In the genomic region with DNA sequence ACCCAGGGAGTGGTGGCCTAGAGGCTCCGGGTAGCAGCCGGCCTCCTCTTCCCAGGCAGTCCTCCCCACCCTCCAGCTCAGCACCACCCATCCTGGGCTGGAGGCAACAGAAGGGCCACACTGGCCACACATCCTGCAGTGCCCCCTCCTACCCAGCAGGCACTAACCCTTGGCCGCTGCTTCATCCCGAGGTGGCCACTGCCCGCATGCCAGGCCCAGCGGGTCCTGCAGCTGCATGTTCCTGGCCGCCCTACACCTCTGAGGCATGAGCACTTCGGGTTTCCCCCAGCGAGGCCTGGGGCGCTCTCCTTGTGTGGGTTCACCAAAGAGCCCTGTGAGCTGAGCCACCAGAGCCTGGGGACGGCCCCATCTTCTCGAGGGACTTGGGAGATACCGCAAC, we compare ENCODE assay signal across 20 cellular contexts.
A peak's percentile ranks its signal among the peaks of the same experiment; 100 is the strongest.
DNase-seq lines count a peak whose midpoint lies in the region; ATAC-seq and TF ChIP-seq lines count a peak whose summit lies in the region.
"Had no signal": no experiment of that assay in that cellular context is flagged by ENCODE, and none has a peak within 500 bp of the region (broad histone marks: within the 10 kb centered on the region; RNA-seq: fewer than 3 reads in every experiment).

No MANE protein-coding gene starts in this region.

- H2BK120ac ChIP-seq in neuronal stem cell (ENCODE audit: low read depth, low read length) = no peak overlapping the region

- H2BK12ac ChIP-seq in neuronal stem cell (ENCODE audit: low read length) = peak overlapping the region; percentile 27

- H3K27me3 ChIP-seq in Panc1 (ENCODE audit: control insufficient read depth, insufficient read depth, low read length) = no peaks in the 10 kb centered on the region
- no peaks in the 10 kb centered on the region for H3K27me3 ChIP-seq in neuronal stem cell (ENCODE audit: control insufficient read depth in 3 of 3, insufficient read depth in 3 of 3, low read depth in 1 of 3, low read length in 3 of 3)
- H3K27me3 ChIP-seq in stomach smooth muscle (ENCODE audit: control insufficient read depth in 1 of 2, insufficient read depth in 2 of 2, low read length in 2 of 2) = no peaks in the 10 kb centered on the region

- H3K4me1 Mint-ChIP-seq in progenitor cell of endocrine pancreas (ENCODE audit: low read depth) = peaks cover 25% of the 10 kb centered on the region

- no peak overlapping the region for H4K91ac ChIP-seq in neuronal stem cell (ENCODE audit: low read depth, low read length, poor library complexity)

- H3K9ac ChIP-seq in neuronal stem cell (ENCODE audit: low read depth, low read length, poor library complexity) = no peak overlapping the region
- H3K9ac ChIP-seq in stomach smooth muscle (ENCODE audit: low read length in 2 of 2) = no peak overlapping the region

- H3K4me3 ChIP-seq in Panc1 (ENCODE audit: low read depth in 2 of 2, low read length in 2 of 2) (no peak overlapping the region), neuronal stem cell (ENCODE audit: low read length in 2 of 2) (no peak overlapping the region), stomach smooth muscle (ENCODE audit: low read length in 2 of 2) (no peak overlapping the region)
- H3K4me3 ChIP-seq: GM12878 had no signal

- no TSS peak for BruUV-seq in Panc1 (replicated peaks; lab: Mats Ljungman, UMichigan)

- H3K14ac ChIP-seq in neuronal stem cell (ENCODE audit: low read length) = no peak overlapping the region

- peak overlapping the region; percentile 48; the same call in 1 of the 2 replicates for H3K27ac ChIP-seq in Panc1 (ENCODE audit: low read length)
- peak overlapping the region; percentile 21; the same call in 1 of the 2 replicates for H3K27ac ChIP-seq in VCaP
- no peak overlapping the region for H3K27ac ChIP-seq in neuronal stem cell (replicated peaks; ENCODE audit: low read length)
- peak overlapping the region; percentile 18 for H3K27ac ChIP-seq in stomach smooth muscle (ENCODE audit: low read length)

- H2BK15ac ChIP-seq in neuronal stem cell (ENCODE audit: low read length) = no peak overlapping the region

- no peak overlapping the region for H3K4ac ChIP-seq in neuronal stem cell (ENCODE audit: low read length)

- no peaks in the 10 kb centered on the region for H3K36me3 Mint-ChIP-seq in progenitor cell of endocrine pancreas (ENCODE audit: insufficient read depth)
- H3K36me3 Mint-ChIP-seq: CD4-positive, CD25-positive, alpha-beta regulatory T cell; CD8-positive, alpha-beta memory T cell had no signal

- H3K18ac ChIP-seq in neuronal stem cell (ENCODE audit: low read length) = peak overlapping the region; percentile 66

- no peaks in the 10 kb centered on the region for H3K27me3 Mint-ChIP-seq in progenitor cell of endocrine pancreas
- H3K27me3 Mint-ChIP-seq: CD4-positive, CD25-positive, alpha-beta regulatory T cell had no signal

- no peak overlapping the region for H3K4me2 ChIP-seq in neuronal stem cell (ENCODE audit: insufficient read depth, low read length, poor library complexity, severe bottlenecking)

- H2AFZ ChIP-seq in neuronal stem cell (ENCODE audit: low read length) = no peak overlapping the region

- H3K4me1 ChIP-seq in Panc1 (ENCODE audit: control insufficient read depth, insufficient read depth, low read length) (peaks cover 76% of the 10 kb centered on the region), neuronal stem cell (ENCODE audit: control insufficient read depth in 2 of 2, insufficient read depth in 1 of 2, low read depth in 1 of 2, low read length in 2 of 2) (peaks cover 31 to 42% of the 10 kb centered on the region in 2 donors), stomach smooth muscle (ENCODE audit: control insufficient read depth, insufficient read depth, low read length) (peaks cover 75% of the 10 kb centered on the region)

- TF ChIP-seq CTCF in Panc1 (IDR thresholded peaks at IDR 0.05) (no peak), VCaP (conservative IDR thresholded peaks at IDR 0.05) (no peak), progenitor cell of endocrine pancreas (IDR thresholded peaks at IDR 0.05; ENCODE audit: unreplicated experiment) (no peak)

- no peak overlapping the region for H2BK5ac ChIP-seq in neuronal stem cell (ENCODE audit: low read length)

- in situ Hi-C loops in Panc1 (cut with HindIII; ENCODE audit: low pct_unique_long_range_greater_than_20kb, low sequenced_read_pairs) = no loop called here

- H3K4me3 Mint-ChIP-seq in progenitor cell of endocrine pancreas (ENCODE audit: low read depth) = no peak overlapping the region
- H3K4me3 Mint-ChIP-seq: B cell; CD4-positive, CD25-positive, alpha-beta regulatory T cell; CD8-positive, alpha-beta memory T cell; H9; IgD-negative memory B cell had no signal

- CTCF ChIA-PET in Panc1 (lab: Charles Lee) = no interaction called here

- WGBS in neuronal stem cell (ENCODE audit: extremely low coverage in 2 of 2, insufficient read length in 2 of 2, insufficient replicate concordance in 1 of 2), 2 donors = no CpG with 5 or more reads among the region's 13 CpGs

- H3K9me3 Mint-ChIP-seq in progenitor cell of endocrine pancreas (ENCODE audit: low read depth) = no peaks in the 10 kb centered on the region
- H3K9me3 Mint-ChIP-seq: CD4-positive, CD25-positive, alpha-beta regulatory T cell; CD8-positive, alpha-beta memory T cell; H9; IgD-negative memory B cell had no signal

- H3K79me1 ChIP-seq in neuronal stem cell (ENCODE audit: low read depth, low read length) = peaks cover 16% of the 10 kb centered on the region

- no peak overlapping the region for H3K27ac Mint-ChIP-seq in progenitor cell of endocrine pancreas
- H3K27ac Mint-ChIP-seq: B cell, IgD-negative memory B cell had no signal

- no peak overlapping the region for H4K8ac ChIP-seq in neuronal stem cell (ENCODE audit: low read depth, low read length)

- peak overlapping the region; percentile 70 for H2AK5ac ChIP-seq in neuronal stem cell (ENCODE audit: low read depth, low read length)

- ATAC-seq in Panc1 (no peak), GM18502 (IDR thresholded peaks at IDR 0.05; ENCODE audit: poor library complexity, unreplicated experiment) (no peak)
- ATAC-seq: HepG2 had no signal

- no peaks in the 10 kb centered on the region for H3K36me3 ChIP-seq in Panc1 (ENCODE audit: control insufficient read depth, insufficient read depth, low read length)
- H3K36me3 ChIP-seq in neuronal stem cell (replicated peaks in 1 of 2; ENCODE audit: control insufficient read depth in 2 of 2, insufficient read depth in 2 of 2, low read length in 2 of 2) = no peaks in the 10 kb centered on the region
- H3K36me3 ChIP-seq in stomach smooth muscle (ENCODE audit: control insufficient read depth in 2 of 2, insufficient read depth in 2 of 2, low read length in 2 of 2) = no peaks in the 10 kb centered on the region

- DNase-seq in Panc1 (ENCODE audit: low read depth, low spot score) (no peak), neuronal stem cell (ENCODE audit: low spot score) (no peak), progenitor cell of endocrine pancreas (ENCODE audit: low spot score, unreplicated experiment) (no peak), epidermal melanocyte (ENCODE audit: insufficient read length, low spot score) (no peak)
- DNase-seq: C1 segment of cervical spinal cord; CD4-positive, CD25-positive, alpha-beta regulatory T cell; CD8-positive, alpha-beta memory T cell; COR-L47; DND-41; EL; GOT3; H9; KBM-7 had no signal

- no peaks in the 10 kb centered on the region for H3K9me3 ChIP-seq in Panc1 (ENCODE audit: control insufficient read depth, insufficient read depth, low read depth, low read length)
- H3K9me3 ChIP-seq in neuronal stem cell (replicated peaks in 1 of 2; ENCODE audit: control insufficient read depth in 2 of 2, insufficient read depth in 1 of 2, low read depth in 1 of 2, low read length in 2 of 2) = no peaks in the 10 kb centered on the region
- no peaks in the 10 kb centered on the region for H3K9me3 ChIP-seq in stomach smooth muscle (ENCODE audit: control insufficient read depth in 2 of 2, low read length in 2 of 2)

- intact Hi-C loops in Panc1 (cut with micrococcal nuclease; ENCODE audit: unreplicated experiment) = no loop called here

- H3K23ac ChIP-seq in neuronal stem cell (ENCODE audit: low read depth, low read length, poor library complexity) = no peak overlapping the region

- POLR2A ChIA-PET in Panc1 (lab: Charles Lee) = interaction anchor here (0.7 kb wide), 1 partner anchor 1402 kb away, joined by 3 read pairs; no protein-coding TSS in a partner anchor
